ENCODE assay signal across 8 cellular contexts in the genomic region with DNA sequence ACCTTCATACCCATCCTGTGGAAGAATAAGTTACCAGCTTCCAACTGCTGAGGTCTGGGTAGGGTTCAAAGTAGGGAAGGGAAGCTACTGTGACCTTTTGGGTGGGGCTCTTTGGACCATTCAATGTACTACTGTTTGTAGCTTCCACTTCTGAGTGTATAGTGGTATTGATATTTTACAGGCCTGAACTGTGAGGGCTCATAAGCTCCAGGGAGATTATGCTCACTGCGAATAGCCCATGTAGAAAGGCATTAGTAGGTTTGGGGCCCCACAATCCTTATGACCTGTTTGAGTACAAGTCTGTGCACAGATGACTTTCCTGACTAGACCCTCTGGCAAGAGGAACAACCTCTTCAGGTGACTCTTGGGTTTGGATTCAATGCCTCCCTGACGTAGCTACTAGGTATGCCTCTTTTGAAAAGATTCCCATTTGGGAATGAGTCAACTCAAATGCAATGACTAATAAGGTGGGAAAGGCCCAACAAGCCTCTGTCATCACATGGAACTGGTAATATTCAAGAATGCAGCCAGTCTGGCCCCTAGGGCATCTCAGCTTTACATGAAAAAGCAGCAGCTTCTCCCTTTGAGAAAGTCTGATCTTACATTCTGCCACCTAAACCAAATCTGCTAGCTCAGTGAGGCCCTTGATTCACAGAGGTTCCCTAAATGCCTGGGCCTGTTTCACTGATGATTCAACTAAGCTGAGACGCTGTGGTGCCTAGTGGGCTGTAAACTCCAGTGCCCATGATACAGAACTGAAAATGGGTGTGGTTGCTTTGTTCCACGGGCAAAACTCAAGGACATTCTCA.
DNase-seq lines count a peak whose midpoint lies in the region; ATAC-seq and TF ChIP-seq lines count a peak whose summit lies in the region.

No MANE protein-coding gene starts in this region.

- intact Hi-C loops in body of pancreas (cut with DNase I) = no loop called here
- intact Hi-C loops in mucosa of descending colon (cut with DNase I, micrococcal nuclease) = no loop called here
- intact Hi-C loops in left ventricle myocardium inferior (cut with micrococcal nuclease) = no loop called here

- DNase-seq in EH (ENCODE audit: low read depth) (peak; percentile 95), HS-5 (ENCODE audit: low read depth) (peak; percentile 65), body of pancreas (peak in 1 of 4 donors; percentile 7), mucosa of descending colon (no peak), H7 (no peak), G401 (ENCODE audit: low spot score) (no peak), left ventricle myocardium inferior (no peak)

- H3K27me3 ChIP-seq in body of pancreas (no peaks in the 10 kb centered on the region), H7 (ENCODE audit: control insufficient read depth, insufficient read depth, low read length) (no peaks in the 10 kb centered on the region), left ventricle myocardium inferior (ENCODE audit: low read depth) (no peaks in the 10 kb centered on the region)

- ATAC-seq in GM21381 (IDR thresholded peaks at IDR 0.05; ENCODE audit: unreplicated experiment) = peak; percentile 64
- ATAC-seq in body of pancreas = peak; percentile 18
- ATAC-seq in mucosa of descending colon = peak; percentile 38

- in situ Hi-C loops in G401 (cut with HindIII; ENCODE audit: low sequenced_read_pairs) = no loop called here

- H3K36me3 ChIP-seq in body of pancreas (replicated peaks in 1 of 2; ENCODE audit: insufficient read depth in 1 of 2, low read depth in 2 of 2) = no peaks in the 10 kb centered on the region
- H3K36me3 ChIP-seq in mucosa of descending colon (ENCODE audit: low read depth) = no peaks in the 10 kb centered on the region
- H3K36me3 ChIP-seq in H7 (replicated peaks; ENCODE audit: control insufficient read depth, insufficient read depth, low read length) = no peaks in the 10 kb centered on the region
- no peaks in the 10 kb centered on the region for H3K36me3 ChIP-seq in left ventricle myocardium inferior

- 55 to 76% methylated on average over 4 of the region's 4 CpGs for WGBS in body of pancreas, 2 donors

- no peak overlapping the region for H3K4me3 ChIP-seq in body of pancreas
- H3K4me3 ChIP-seq in mucosa of descending colon = no peak overlapping the region
- H3K4me3 ChIP-seq in H7 (ENCODE audit: insufficient read depth, low read depth, low read length) = no peak overlapping the region
- no peak overlapping the region for H3K4me3 ChIP-seq in left ventricle myocardium inferior

- H3K4me1 ChIP-seq in body of pancreas = peaks cover 17% of the 10 kb centered on the region
- H3K4me1 ChIP-seq in mucosa of descending colon (ENCODE audit: low read depth) = peaks cover 37% of the 10 kb centered on the region
- H3K4me1 ChIP-seq in left ventricle myocardium inferior = peaks cover 47% of the 10 kb centered on the region

- no peak for TF ChIP-seq CTCF in body of pancreas (IDR thresholded peaks at IDR 0.05)
- TF ChIP-seq CTCF in mucosa of descending colon (IDR thresholded peaks at IDR 0.05) = no peak
- TF ChIP-seq CTCF in left ventricle myocardium inferior (IDR thresholded peaks at IDR 0.05; ENCODE audit: borderline replicate concordance) = no peak

- H3K27ac ChIP-seq in body of pancreas = no peak overlapping the region
- no peak overlapping the region for H3K27ac ChIP-seq in left ventricle myocardium inferior (replicated peaks)

- TF ChIP-seq POLR2A in body of pancreas (IDR thresholded peaks at IDR 0.05) = no peak

- H3K9me3 ChIP-seq in body of pancreas (no peaks in the 10 kb centered on the region), mucosa of descending colon (no peaks in the 10 kb centered on the region), left ventricle myocardium inferior (replicated peaks) (no peaks in the 10 kb centered on the region)

Comparison
In these comparisons a context has a peak if more than half of its experiments do, and no peak if none do; other contexts are left out.
1. DNase-seq: peak in EH (single experiment) and HS-5 (single experiment); none in mucosa of descending colon (0 of 3), H7 (single experiment), G401 (single experiment) and left ventricle myocardium inferior (single experiment).
2. Peak in every context shown above with its lines, with median percentiles within 50 percentile points of each other: ATAC-seq.